Comparison of ENCODE assay signal across 27 cellular contexts in the genomic region with DNA sequence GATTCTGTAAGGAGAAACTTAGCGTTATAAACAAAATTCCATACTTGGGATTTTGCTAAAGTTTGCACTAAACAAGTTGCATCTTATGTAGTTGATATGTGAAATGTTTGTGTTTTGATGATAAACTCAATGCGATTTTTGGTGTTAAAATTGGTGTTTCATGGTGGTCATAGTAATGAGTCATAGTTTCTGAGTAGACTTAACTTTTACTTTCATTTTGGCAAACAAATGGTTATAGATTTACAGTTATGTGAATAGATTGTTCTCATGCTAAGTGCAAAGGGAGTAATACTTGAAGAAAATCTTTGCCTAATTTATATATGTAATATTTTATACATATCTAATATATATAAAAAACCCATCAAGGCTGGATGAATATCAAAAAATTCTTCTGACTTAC.
"Had no signal": no experiment of that assay in that cellular context is flagged by ENCODE, and none has a peak within 500 bp of the region (broad histone marks: within the 10 kb centered on the region; RNA-seq: fewer than 3 reads in every experiment).

No MANE protein-coding gene starts in this region.

- ATAC-seq: PC-3 had no signal

- DNase-seq: MM.1S, MV-4-11, NCI-H1092, NCI-H1105, NCI-H1417 treated with DMSO at 0.1 percent for 48 hours, NCI-H1436 treated with DMSO at 0.1 percent for 48 hours, NCI-H1694 treated with DMSO at 0.1 percent for 48 hours, NCI-H187 treated with DMSO at 0.1 percent for 48 hours, NCI-H2029, NCI-H2081, NCI-H2171 treated with DMSO at 0.1 percent for 48 hours, NCI-H2227 treated with DMSO at 0.1 percent for 48 hours, NCI-H345, NCI-H446, NCI-H510A treated with DMSO at 0.1 percent for 48 hours, NCI-H524 treated with DMSO at 0.1 percent for 48 hours, NCI-H526 treated with DMSO at 0.1 percent for 48 hours, NCI-H774, PC-3, Peyer's patch, Right ventricle myocardium superior, RPMI8226, SHP77 treated with DMSO at 0.1 percent for 48 hours, SK-N-SH, SW 1271, T-helper 1 cell had no signal

- H3K27ac Mint-ChIP-seq: T-helper 1 cell treated with Interleukin-12 subunit alpha and Interleukin-12 subunit beta and Interleukin-4 antibody, amounts not matched to agents 30 μg/mL and 1 μg/mL, for 36 hours had no signal

- H3K4me3 Mint-ChIP-seq: T-helper 1 cell treated with Interleukin-12 subunit alpha and Interleukin-12 subunit beta and Interleukin-4 antibody, amounts not matched to agents 30 μg/mL and 1 μg/mL, for 36 hours had no signal
